In genomic region chr19:57210381-57210780, GRCh38 we compare ENCODE assay signal across 1 cellular context.
TF ChIP-seq lines count a peak whose summit lies in the region.

No MANE protein-coding gene starts in this region.

TF ChIP-seq in K562, 482 proteins besides CTCF, POLR2A, EP300 and RAD21:
- peak; percentile 41; the same call in 1 of the 2 replicates for TF ChIP-seq TFE3 (CRISPR knock-in tag; IDR thresholded peaks at IDR 0.05)
- TF ChIP-seq ZNF766 (CRISPR knock-in tag; conservative IDR thresholded peaks at IDR 0.05), result no peak
